Comparison of ENCODE assay signal across 8 cellular contexts in the genomic region with DNA sequence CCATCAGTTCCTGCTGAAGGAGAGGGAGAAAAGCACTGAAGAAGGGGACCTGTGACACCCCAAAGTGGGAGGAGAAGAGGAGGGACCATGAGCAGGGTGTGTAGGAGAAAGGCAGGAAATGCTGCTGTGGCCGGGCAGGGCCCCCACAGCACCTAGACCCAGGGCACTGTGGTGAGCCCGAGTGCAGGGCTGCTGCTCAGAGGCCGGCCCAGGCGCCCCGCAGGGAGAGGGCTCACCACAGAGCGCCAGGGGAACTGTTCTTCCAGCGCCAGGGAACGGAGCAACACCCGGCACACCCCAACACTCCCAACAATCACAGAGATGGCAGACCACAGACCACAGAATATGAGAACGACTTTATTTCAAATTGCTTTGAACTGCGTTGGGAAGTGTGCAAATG. TPM values are rescaled to one million over a fixed set of nuclear protein-coding genes. Genes with fewer than 3 reads are reported as not detected.
DNase-seq lines count a peak whose midpoint lies in the region; ATAC-seq and TF ChIP-seq lines count a peak whose summit lies in the region.
"Not testable (repeated sequence)": the region's sequence is repeated elsewhere in the genome, so short reads cannot be mapped to it uniquely, and the experiment has no call there.
"Had no signal": no experiment of that assay in that cellular context is flagged by ENCODE, and none has a peak within 500 bp of the region (broad histone marks: within the 10 kb centered on the region; RNA-seq: fewer than 3 reads in every experiment).

No MANE protein-coding gene starts in this region.

- H2AFZ ChIP-seq in KMS-11 (ENCODE audit: low read depth) = not testable (repeated sequence)

- TF ChIP-seq CTCF in KMS-11 (conservative IDR thresholded peaks at IDR 0.05; ENCODE audit: low read depth, low read length); colonic mucosa (IDR thresholded peaks at IDR 0.05): not testable (repeated sequence)

- peak overlapping the region; percentile 29; the same call in 1 of the 2 replicates for H3K4me2 ChIP-seq in KMS-11

- not testable (repeated sequence) for H4K20me1 ChIP-seq in KMS-11 (ENCODE audit: insufficient read depth)

- H3K9me3 ChIP-seq in CD8-positive, alpha-beta memory T cell (ENCODE audit: low read length); colonic mucosa: not testable (repeated sequence)

- peaks cover 0 to 13% of the 10 kb centered on the region in 2 donors for H3K27me3 Mint-ChIP-seq in CD8-positive, alpha-beta memory T cell
- not testable (repeated sequence) for H3K27me3 Mint-ChIP-seq in activated CD4-positive, alpha-beta memory T cell treated with anti-CD3 and anti-CD28 coated beads for 36 hours; activated T-helper 2 cell treated with anti-CD3 and anti-CD28 coated beads, Interferon-gamma antibody, Interleukin-2, Interleukin-4, amounts not matched to agents 10 μg/mL and 5 μg/mL and 100 μg/mL, durations not matched to agents 14 hours and 24 hours and 36 hours (ENCODE audit: low read depth); natural killer cell treated with Interleukin-12 subunit alpha and Interleukin-12 subunit beta and Interleukin-15 and Interleukin-18, amount 100 ng/mL, for 72 hours

- peak in 2 of 5 donors; percentile 15 to 20 for DNase-seq in CD8-positive, alpha-beta memory T cell
- peak; percentile 63 for DNase-seq in SW480 (ENCODE audit: low spot score)
- peak; percentile 24 for DNase-seq in activated CD4-positive, alpha-beta memory T cell treated with anti-CD3 and anti-CD28 coated beads for 36 hours
- DNase-seq in activated T-helper 2 cell treated with anti-CD3 and anti-CD28 coated beads, Interferon-gamma antibody, Interleukin-2, Interleukin-4, amounts not matched to agents 10 μg/mL and 5 μg/mL and 100 μg/mL, durations not matched to agents 14 hours and 24 hours and 36 hours (ENCODE audit: low spot score); natural killer cell treated with Interleukin-12 subunit alpha and Interleukin-12 subunit beta and Interleukin-15 and Interleukin-18, amount 100 ng/mL, for 72 hours (ENCODE audit: low spot score): not testable (repeated sequence)
- DNase-seq in colonic mucosa = peak; percentile 14

- ATAC-seq in natural killer cell treated with Interleukin-12 subunit alpha and Interleukin-12 subunit beta and Interleukin-15 and Interleukin-18, amount 100 ng/mL, for 72 hours = not testable (repeated sequence)

- H3K36me3 ChIP-seq in CD8-positive, alpha-beta memory T cell (ENCODE audit: insufficient read depth, low read length); KMS-11 (ENCODE audit: insufficient read depth); colonic mucosa: not testable (repeated sequence)

- peaks cover 15 to 19% (median 18%) of the 10 kb centered on the region in 3 donors for H3K4me1 Mint-ChIP-seq in CD8-positive, alpha-beta memory T cell
- H3K4me1 Mint-ChIP-seq in activated CD4-positive, alpha-beta memory T cell treated with anti-CD3 and anti-CD28 coated beads for 36 hours (ENCODE audit: low read depth) = peaks cover 20% of the 10 kb centered on the region
- H3K4me1 Mint-ChIP-seq in activated T-helper 2 cell treated with anti-CD3 and anti-CD28 coated beads, Interferon-gamma antibody, Interleukin-2, Interleukin-4, amounts not matched to agents 10 μg/mL and 5 μg/mL and 100 μg/mL, durations not matched to agents 14 hours and 24 hours and 36 hours (ENCODE audit: low read depth) = peaks cover 19% of the 10 kb centered on the region
- peaks cover 9 to 14% of the 10 kb centered on the region in 2 donors for H3K4me1 Mint-ChIP-seq in natural killer cell treated with Interleukin-12 subunit alpha and Interleukin-12 subunit beta and Interleukin-15 and Interleukin-18, amount 100 ng/mL, for 72 hours (ENCODE audit: low read depth in 2 of 2)

- H3K27ac ChIP-seq in CD8-positive, alpha-beta memory T cell (ENCODE audit: low read depth, low read length); KMS-11; colonic mucosa: not testable (repeated sequence)

- POLR2A ChIA-PET in CD8-positive, alpha-beta memory T cell (lab: Charles Lee); activated CD4-positive, alpha-beta memory T cell treated with anti-CD3 and anti-CD28 coated beads for 36 hours (lab: Charles Lee): not testable (repeated sequence)

- peak overlapping the region; percentile 13 to 85 (median 54) for H3K27ac Mint-ChIP-seq in CD8-positive, alpha-beta memory T cell
- not testable (repeated sequence) for H3K27ac Mint-ChIP-seq in activated CD4-positive, alpha-beta memory T cell treated with anti-CD3 and anti-CD28 coated beads for 36 hours; natural killer cell treated with Interleukin-12 subunit alpha and Interleukin-12 subunit beta and Interleukin-15 and Interleukin-18, amount 100 ng/mL, for 72 hours
- H3K27ac Mint-ChIP-seq in activated T-helper 2 cell treated with anti-CD3 and anti-CD28 coated beads, Interferon-gamma antibody, Interleukin-2, Interleukin-4, amounts not matched to agents 10 μg/mL and 5 μg/mL and 100 μg/mL, durations not matched to agents 14 hours and 24 hours and 36 hours = peak overlapping the region; percentile 74

- not testable (repeated sequence) for H3K27me3 ChIP-seq in CD8-positive, alpha-beta memory T cell (ENCODE audit: insufficient read depth, low read length, poor library complexity, severe bottlenecking); KMS-11 (ENCODE audit: insufficient read depth, low read depth); colonic mucosa

- not testable (repeated sequence) for H3K9me3 Mint-ChIP-seq in CD8-positive, alpha-beta memory T cell; activated CD4-positive, alpha-beta memory T cell treated with anti-CD3 and anti-CD28 coated beads for 36 hours; activated T-helper 2 cell treated with anti-CD3 and anti-CD28 coated beads, Interferon-gamma antibody, Interleukin-2, Interleukin-4, amounts not matched to agents 10 μg/mL and 5 μg/mL and 100 μg/mL, durations not matched to agents 14 hours and 24 hours and 36 hours; natural killer cell treated with Interleukin-12 subunit alpha and Interleukin-12 subunit beta and Interleukin-15 and Interleukin-18, amount 100 ng/mL, for 72 hours

- not testable (repeated sequence) for H3K4me3 ChIP-seq in CD8-positive, alpha-beta memory T cell (ENCODE audit: low read length); KMS-11 (IDR thresholded peaks at IDR 0.05; ENCODE audit: insufficient read depth, low read depth, low read length); colonic mucosa

- H3K4me1 ChIP-seq in CD8-positive, alpha-beta memory T cell (ENCODE audit: insufficient read depth, low read length) = peaks cover 14% of the 10 kb centered on the region
- H3K4me1 ChIP-seq in KMS-11 (ENCODE audit: low read depth, poor library complexity, severe bottlenecking) = peaks cover 14% of the 10 kb centered on the region
- not testable (repeated sequence) for H3K4me1 ChIP-seq in colonic mucosa

- CTCF ChIA-PET in CD8-positive, alpha-beta memory T cell (lab: Charles Lee); activated CD4-positive, alpha-beta memory T cell treated with anti-CD3 and anti-CD28 coated beads for 36 hours (lab: Charles Lee): not testable (repeated sequence)

- H3K9ac ChIP-seq in KMS-11; colonic mucosa (ENCODE audit: low read depth in 2 of 2, low read length in 2 of 2): not testable (repeated sequence)

- intact Hi-C loops in activated CD4-positive, alpha-beta memory T cell treated with anti-CD3 and anti-CD28 coated beads for 36 hours (cut with micrococcal nuclease); activated T-helper 2 cell treated with anti-CD3 and anti-CD28 coated beads, Interferon-gamma antibody, Interleukin-2, Interleukin-4, amounts not matched to agents 10 μg/mL and 5 μg/mL and 100 μg/mL, durations not matched to agents 14 hours and 24 hours and 36 hours (cut with micrococcal nuclease); colonic mucosa (cut with DNase I): not testable (repeated sequence)

- peak overlapping the region; percentile 34 to 82 (median 64) for H3K4me3 Mint-ChIP-seq in CD8-positive, alpha-beta memory T cell
- peak overlapping the region; percentile 50 for H3K4me3 Mint-ChIP-seq in activated CD4-positive, alpha-beta memory T cell treated with anti-CD3 and anti-CD28 coated beads for 36 hours
- H3K4me3 Mint-ChIP-seq in activated T-helper 2 cell treated with anti-CD3 and anti-CD28 coated beads, Interferon-gamma antibody, Interleukin-2, Interleukin-4, amounts not matched to agents 10 μg/mL and 5 μg/mL and 100 μg/mL, durations not matched to agents 14 hours and 24 hours and 36 hours (ENCODE audit: low read depth) = peak overlapping the region; percentile 61
- peak overlapping the region; percentile 48 for H3K4me3 Mint-ChIP-seq in natural killer cell treated with Interleukin-12 subunit alpha and Interleukin-12 subunit beta and Interleukin-15 and Interleukin-18, amount 100 ng/mL, for 72 hours

- H3K79me2 ChIP-seq in KMS-11 (ENCODE audit: insufficient read depth, low read depth) = not testable (repeated sequence)

- H3K36me3 Mint-ChIP-seq in CD8-positive, alpha-beta memory T cell; activated CD4-positive, alpha-beta memory T cell treated with anti-CD3 and anti-CD28 coated beads for 36 hours; activated T-helper 2 cell treated with anti-CD3 and anti-CD28 coated beads, Interferon-gamma antibody, Interleukin-2, Interleukin-4, amounts not matched to agents 10 μg/mL and 5 μg/mL and 100 μg/mL, durations not matched to agents 14 hours and 24 hours and 36 hours (ENCODE audit: low read depth); natural killer cell treated with Interleukin-12 subunit alpha and Interleukin-12 subunit beta and Interleukin-15 and Interleukin-18, amount 100 ng/mL, for 72 hours: not testable (repeated sequence)

RNA-seq across cellular contexts. Expression of gene CXCR3, which starts 44.3 kb away (rescaled TPM):
- total RNA-seq in CD8-positive, alpha-beta memory T cell = 10 to 100 TPM; 66.1 to 69.3 TPM
- 220 TPM for polyA plus RNA-seq in CD8-positive, alpha-beta memory T cell
- total RNA-seq in activated CD4-positive, alpha-beta memory T cell treated with anti-CD3 and anti-CD28 coated beads for 36 hours = 10 to 100 TPM; 28.5 to 31.1 TPM
- total RNA-seq in activated T-helper 2 cell treated with anti-CD3 and anti-CD28 coated beads, Interferon-gamma antibody, Interleukin-2, Interleukin-4, amounts not matched to agents 10 μg/mL and 5 μg/mL and 100 μg/mL, durations not matched to agents 14 hours and 24 hours and 36 hours = 11.1 and 11.4 TPM in 2 replicates
- 1 to 10 TPM; 2.1 to 3.9 TPM for total RNA-seq in colonic mucosa
- 10 to 100 TPM in 1 of 2 donors, 1 to 10 TPM in 1; 2.7 to 14.8 TPM for total RNA-seq in natural killer cell treated with Interleukin-12 subunit alpha and Interleukin-12 subunit beta and Interleukin-15 and Interleukin-18, amount 100 ng/mL, for 72 hours
- total RNA-seq: PC-9 had no signal

RNA-seq across cellular contexts. Expression of gene CXorf49, which starts 55.4 kb away (rescaled TPM):
- total RNA-seq in CD8-positive, alpha-beta memory T cell = not detected
- not detected for polyA plus RNA-seq in CD8-positive, alpha-beta memory T cell
- not detected for total RNA-seq in activated CD4-positive, alpha-beta memory T cell treated with anti-CD3 and anti-CD28 coated beads for 36 hours
- total RNA-seq in activated T-helper 2 cell treated with anti-CD3 and anti-CD28 coated beads, Interferon-gamma antibody, Interleukin-2, Interleukin-4, amounts not matched to agents 10 μg/mL and 5 μg/mL and 100 μg/mL, durations not matched to agents 14 hours and 24 hours and 36 hours = not detected in 2 replicates
- total RNA-seq in colonic mucosa = not detected
- not detected for total RNA-seq in natural killer cell treated with Interleukin-12 subunit alpha and Interleukin-12 subunit beta and Interleukin-15 and Interleukin-18, amount 100 ng/mL, for 72 hours
- total RNA-seq: PC-9 had no signal
